Comparison of ENCODE assay signal across 1 cellular context in genomic region chr6:25488156-25488555, GRCh38.
TF ChIP-seq lines count a peak whose summit lies in the region.

No MANE protein-coding gene starts in this region.

TF ChIP-seq in K562, 482 proteins besides CTCF, POLR2A, EP300 and RAD21 (continued from another document):
- no peak for TF ChIP-seq ZNF318 (IDR thresholded peaks at IDR 0.05; ENCODE audit: borderline replicate concordance in 1 of 2, low read depth in 1 of 2)
- no peak for TF ChIP-seq STAT5B (CRISPR knock-in tag; IDR thresholded peaks at IDR 0.05)
- no peak for TF ChIP-seq ZNF41 (CRISPR knock-in tag; conservative IDR thresholded peaks at IDR 0.05)
- TF ChIP-seq ZBTB5 (IDR thresholded peaks at IDR 0.05): no peak
- TF ChIP-seq JUN (IDR thresholded peaks at IDR 0.05; ENCODE audit: borderline replicate concordance, low read depth, low read length): no peak
- TF ChIP-seq JUN (CRISPR knock-in tag; IDR thresholded peaks at IDR 0.05; ENCODE audit: borderline replicate concordance): no peak
- no peak for TF ChIP-seq TAL1 (IDR thresholded peaks at IDR 0.05)
- no peak for TF ChIP-seq POLR2G (IDR thresholded peaks at IDR 0.05; ENCODE audit: low read depth, low read length)
- no peak for TF ChIP-seq ETV6 (IDR thresholded peaks at IDR 0.05; ENCODE audit: borderline replicate concordance in 1 of 2, low read depth in 2 of 2, low read length in 1 of 2)
- TF ChIP-seq ETV6 (CRISPR knock-in tag; IDR thresholded peaks at IDR 0.05; ENCODE audit: borderline replicate concordance): no peak
- TF ChIP-seq NCOA4 (IDR thresholded peaks at IDR 0.05; ENCODE audit: partially characterized antibody): no peak
- TF ChIP-seq ARID1B (IDR thresholded peaks at IDR 0.05): no peak
TF ChIP-seq in K562: peak in this region for 0.
